Comparison of ENCODE assay signal across 8 cellular contexts in genomic region chr12:2958432-2959193, GRCh38. TPM values are rescaled to one million over a fixed set of nuclear protein-coding genes. Genes with fewer than 3 reads are reported as not detected.
A peak's percentile ranks its signal among the peaks of the same experiment; 100 is the strongest.
DNase-seq lines count a peak whose midpoint lies in the region; ATAC-seq and TF ChIP-seq lines count a peak whose summit lies in the region.

No MANE protein-coding gene starts in this region.

- H3K27ac ChIP-seq in Peyer's patch (peak overlapping the region in 3 of 4 donors; percentile 27 to 84 (median 80)), urinary bladder (ENCODE audit: low read depth) (no peak overlapping the region)

- WGBS in urinary bladder = under 1% methylated on average over 48 of the region's 48 CpGs

- H3K27me3 ChIP-seq in Peyer's patch = no peaks in the 10 kb centered on the region

- no peaks in the 10 kb centered on the region for H3K36me3 ChIP-seq in Peyer's patch
- H3K36me3 ChIP-seq in urinary bladder (ENCODE audit: insufficient read depth) = no peaks in the 10 kb centered on the region

- no peaks in the 10 kb centered on the region for H3K9me3 ChIP-seq in Peyer's patch

- peaks cover 30% of the 10 kb centered on the region for H3K27me3 Mint-ChIP-seq in memory B cell

- H3K4me3 ChIP-seq in Peyer's patch (peak overlapping the region; percentile 28 to 66 (median 50)), urinary bladder (ENCODE audit: low read depth, low read length) (peak overlapping the region; percentile 63)

- H3K4me1 Mint-ChIP-seq in memory B cell = peaks cover 13% of the 10 kb centered on the region

- CTCF ChIA-PET in HEK293T (lab: Yijun Ruan, JAX) = interaction anchor here (0.6 to 1.1 kb wide), 3 partner anchors 14 to 110 kb away, joined by 3 to 4 read pairs (median 3); no protein-coding TSS in a partner anchor

- H3K4me1 ChIP-seq in Peyer's patch = peaks cover 0 to 19% (median 7%) of the 10 kb centered on the region in 4 donors
- peaks cover 1% of the 10 kb centered on the region for H3K4me1 ChIP-seq in urinary bladder (ENCODE audit: insufficient read depth)

- no peak overlapping the region for H3K27ac Mint-ChIP-seq in memory B cell

- POLR2A ChIA-PET in HEK293T (lab: Yijun Ruan, JAX) = interaction anchor here (0.6 to 1.3 kb wide), 6 partner anchors 8 to 82 kb away, joined by 3 to 6 read pairs (median 3); partner anchors contain the start of genes FOXM1 and RHNO1

- H3K36me3 Mint-ChIP-seq in memory B cell = peaks cover 2% of the 10 kb centered on the region

- no peak for TF ChIP-seq POLR2A in Peyer's patch (IDR thresholded peaks at IDR 0.05)

- DNase-seq in CMK (ENCODE audit: low read depth) (peak; percentile 47), HEK293T (ENCODE audit: extremely low spot score) (peak; percentile 68), Peyer's patch (peak in 1 of 3 donors; percentile 70), dermis blood vessel endothelial cell (peak; percentile 67), memory B cell (ENCODE audit: low spot score in 2 of 2) (no peak)

- no peak for TF ChIP-seq CTCF in Peyer's patch (IDR thresholded peaks at IDR 0.05)

- H3K9me3 Mint-ChIP-seq in memory B cell = no peaks in the 10 kb centered on the region

- ATAC-seq in memory B cell (ENCODE audit: low read depth) (no peak), HG02938 (IDR thresholded peaks at IDR 0.05; ENCODE audit: unreplicated experiment) (no peak), HG03442 (IDR thresholded peaks at IDR 0.05; ENCODE audit: unreplicated experiment) (no peak)

- peak overlapping the region; percentile 78 for H3K4me3 Mint-ChIP-seq in memory B cell

TF ChIP-seq in HEK293T, 16 proteins besides CTCF, POLR2A, EP300 and RAD21:
- TF ChIP-seq ELF4 (IDR thresholded peaks at IDR 0.05) (no peak), PKNOX1 (IDR thresholded peaks at IDR 0.05) (no peak), ZNF384 (IDR thresholded peaks at IDR 0.05) (no peak), NFRKB (IDR thresholded peaks at IDR 0.05) (no peak), L3MBTL2 (conservative IDR thresholded peaks at IDR 0.05) (peak; percentile 81)

RNA-seq across cellular contexts. Expression of gene TEAD4, which starts 0.6 kb away (rescaled TPM):
- 1 to 10 TPM; 4.3 to 6.6 (median 5.1) TPM for total RNA-seq in Peyer's patch
- total RNA-seq in dermis blood vessel endothelial cell = 24.7 and 36.2 TPM in 2 replicates
- total RNA-seq in urinary bladder = 3.7 TPM
- polyA plus RNA-seq in urinary bladder = 16.3 TPM

Comparison
In these comparisons a context has a peak if more than half of its experiments do, and no peak if none do; other contexts are left out.
1. DNase-seq: peak in CMK (single experiment), HEK293T (single experiment) and dermis blood vessel endothelial cell (single experiment); none in memory B cell (0 of 2).